ENCODE assay signal across 29 cellular contexts in the genomic region with DNA sequence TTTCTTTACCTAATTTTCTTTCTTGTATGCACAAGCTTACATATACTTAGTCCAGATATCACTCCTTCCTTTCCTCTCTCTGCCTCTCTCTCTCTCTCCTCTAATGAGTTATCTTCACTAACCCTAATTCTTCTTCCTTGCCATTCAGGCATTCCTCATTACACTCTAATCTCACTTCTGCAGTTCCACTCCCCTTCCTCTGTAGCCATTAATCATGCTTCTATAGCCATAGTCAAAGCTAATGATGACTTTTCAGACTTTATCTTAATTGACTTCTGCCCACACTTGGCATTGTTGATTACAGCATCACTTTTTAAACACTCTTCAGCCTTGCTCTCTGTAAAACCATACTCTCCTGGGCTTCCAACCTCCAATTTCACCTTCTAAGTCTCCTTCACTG.
"Had no signal": no experiment of that assay in that cellular context is flagged by ENCODE, and none has a peak within 500 bp of the region (broad histone marks: within the 10 kb centered on the region; RNA-seq: fewer than 3 reads in every experiment).

No MANE protein-coding gene starts in this region.

- DNase-seq: activated CD4-positive, alpha-beta memory T cell treated with anti-CD3 and anti-CD28 coated beads for 36 hours; activated CD4-positive, alpha-beta T cell treated with anti-CD3 and anti-CD28 coated beads for 36 hours; activated CD4-positive, CD25-positive, alpha-beta regulatory T cell; activated CD8-positive, alpha-beta memory T cell treated with anti-CD3 and anti-CD28 coated beads, Interleukin-2, amount 50 U/mL, for 4 hours; activated effector memory CD4-positive, alpha-beta T cell treated with anti-CD3 and anti-CD28 coated beads, Interleukin-2, amount 50 U/mL, for 16 hours; activated naive CD4-positive, alpha-beta T cell treated with anti-CD3 and anti-CD28 coated beads, Interleukin-2, amount 10 ng/mL, durations not matched to agents 7 days and 5 days; activated naive CD8-positive, alpha-beta T cell treated with anti-CD3 and anti-CD28 coated beads, Interleukin-2, amount 10 ng/mL, durations not matched to agents 7 days and 5 days; activated T-cell treated with anti-CD3 and anti-CD28 coated beads, Interleukin-2, amount 50 U/mL, for 1 hour; brain microvascular endothelial cell; caudate nucleus; cortex of kidney; gastrocnemius medialis; hypothalamus; immature natural killer cell; kidney; left colon; posterior cingulate gyrus; right lobe of liver; stimulated activated CD4-positive, alpha-beta T cell treated with anti-CD3 and anti-CD28 coated beads, Interleukin-12 subunit alpha, Interleukin-12 subunit beta, amount 100 ng/mL, for 4 hours; stimulated activated CD4-positive, alpha-beta T cell treated with anti-CD3 and anti-CD28 coated beads, Interleukin-4, amount 100 ng/mL, for 1 hour; stimulated activated naive CD8-positive, alpha-beta T cell treated with anti-CD3 and anti-CD28 coated beads, Interleukin-15, Interleukin-2, amounts not matched to agents 100 U/mL and 50 U/mL, for 24 hours; testis; transverse colon had no signal

- H3K4me3 Mint-ChIP-seq: activated CD4-positive, alpha-beta memory T cell treated with anti-CD3 and anti-CD28 coated beads for 36 hours; activated CD4-positive, alpha-beta T cell treated with anti-CD3 and anti-CD28 coated beads for 36 hours; activated naive CD4-positive, alpha-beta T cell treated with anti-CD3 and anti-CD28 coated beads, Interleukin-2, amount 10 ng/mL, durations not matched to agents 7 days and 5 days; activated naive CD8-positive, alpha-beta T cell treated with anti-CD3 and anti-CD28 coated beads, Interleukin-2, amount 10 ng/mL, durations not matched to agents 7 days and 5 days; activated T-helper 1 cell treated with anti-CD3 and anti-CD28 coated beads, Interleukin-12 subunit alpha, Interleukin-12 subunit beta, Interleukin-2, Interleukin-4 antibody, amounts not matched to agents 30 ng/mL and 10 ng/mL and 1 ng/mL, durations not matched to agents 14 hours and 24 hours and 36 hours; immature natural killer cell; nephron had no signal

- H3K4me1 Mint-ChIP-seq: activated CD4-positive, alpha-beta T cell treated with anti-CD3 and anti-CD28 coated beads for 36 hours; activated naive CD4-positive, alpha-beta T cell treated with anti-CD3 and anti-CD28 coated beads, Interleukin-2, amount 10 ng/mL, durations not matched to agents 7 days and 5 days; activated naive CD8-positive, alpha-beta T cell treated with anti-CD3 and anti-CD28 coated beads, Interleukin-2, amount 10 ng/mL, durations not matched to agents 7 days and 5 days; immature natural killer cell; nephron had no signal

- H3K9me3 Mint-ChIP-seq: activated naive CD4-positive, alpha-beta T cell treated with anti-CD3 and anti-CD28 coated beads, Interleukin-2, amount 10 ng/mL, durations not matched to agents 7 days and 5 days; activated T-helper 1 cell treated with anti-CD3 and anti-CD28 coated beads, Interleukin-12 subunit alpha, Interleukin-12 subunit beta, Interleukin-2, Interleukin-4 antibody, amounts not matched to agents 30 ng/mL and 10 ng/mL and 1 ng/mL, durations not matched to agents 14 hours and 24 hours and 36 hours; immature natural killer cell had no signal

- ATAC-seq: activated CD4-positive, alpha-beta T cell treated with anti-CD3 and anti-CD28 coated beads for 36 hours; gastrocnemius medialis; right lobe of liver; stimulated activated naive CD8-positive, alpha-beta T cell treated with anti-CD3 and anti-CD28 coated beads, Interleukin-15, Interleukin-2, amounts not matched to agents 100 U/mL and 50 U/mL, for 24 hours had no signal

- H3K4me3 ChIP-seq: gastrocnemius medialis, right lobe of liver, testis, transverse colon, vagina had no signal

- FAIRE-seq: astrocyte, endothelial cell of umbilical vein, kidney, TTC549 had no signal

- H3K4me1 ChIP-seq: gastrocnemius medialis, right lobe of liver, testis, transverse colon, vagina had no signal

- H3K27ac ChIP-seq: brain microvascular endothelial cell, gastrocnemius medialis, right lobe of liver, testis, transverse colon, vagina had no signal

- H3K36me3 Mint-ChIP-seq: activated CD4-positive, alpha-beta memory T cell treated with anti-CD3 and anti-CD28 coated beads for 36 hours; activated naive CD4-positive, alpha-beta T cell treated with anti-CD3 and anti-CD28 coated beads, Interleukin-2, amount 10 ng/mL, durations not matched to agents 7 days and 5 days; immature natural killer cell had no signal

- H3K9me3 ChIP-seq: gastrocnemius medialis, right lobe of liver, testis, transverse colon, vagina had no signal

- H3K27me3 ChIP-seq: brain microvascular endothelial cell, gastrocnemius medialis, right lobe of liver, testis, vagina had no signal

- H3K36me3 ChIP-seq: brain microvascular endothelial cell, gastrocnemius medialis, right lobe of liver, transverse colon, vagina had no signal

- H3K27ac Mint-ChIP-seq: activated CD4-positive, alpha-beta memory T cell treated with anti-CD3 and anti-CD28 coated beads for 36 hours; activated CD4-positive, alpha-beta T cell treated with anti-CD3 and anti-CD28 coated beads for 36 hours; activated naive CD4-positive, alpha-beta T cell treated with anti-CD3 and anti-CD28 coated beads, Interleukin-2, amount 10 ng/mL, durations not matched to agents 7 days and 5 days; activated naive CD8-positive, alpha-beta T cell treated with anti-CD3 and anti-CD28 coated beads, Interleukin-2, amount 10 ng/mL, durations not matched to agents 7 days and 5 days; activated T-helper 1 cell treated with anti-CD3 and anti-CD28 coated beads, Interleukin-12 subunit alpha, Interleukin-12 subunit beta, Interleukin-2, Interleukin-4 antibody, amounts not matched to agents 30 ng/mL and 10 ng/mL and 1 ng/mL, durations not matched to agents 14 hours and 24 hours and 36 hours; immature natural killer cell; nephron had no signal
